22 cellular contexts compared by ENCODE assay signal in the genomic region with DNA sequence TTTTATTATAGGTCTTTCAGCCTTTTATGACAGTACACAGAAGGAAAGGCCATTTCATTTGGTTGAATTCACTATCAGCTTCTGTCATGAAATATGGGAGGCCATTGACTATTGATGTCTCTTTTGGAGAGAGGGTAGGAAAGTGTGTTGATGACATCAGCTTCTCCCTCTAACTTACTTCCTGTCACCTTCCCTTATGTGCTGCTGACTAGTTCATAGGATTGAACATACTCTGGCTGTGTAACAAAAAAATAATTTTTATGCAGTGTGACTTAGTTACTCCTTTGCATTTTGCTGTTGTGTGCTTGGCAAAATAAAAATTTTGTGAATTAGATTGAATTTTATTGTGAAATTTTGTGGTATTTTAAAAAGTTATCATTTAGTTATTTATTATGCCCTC.
"Had no signal": no experiment of that assay in that cellular context is flagged by ENCODE, and none has a peak within 500 bp of the region (broad histone marks: within the 10 kb centered on the region; RNA-seq: fewer than 3 reads in every experiment).

No MANE protein-coding gene starts in this region.

- H3K9me3 Mint-ChIP-seq: neural crest cell had no signal

- ATAC-seq: activated CD8-positive, alpha-beta T cell treated with anti-CD3 and anti-CD28 coated beads, Interleukin-2, amount 10 ng/mL, durations not matched to agents 7 days and 5 days; gastrocnemius medialis; heart left ventricle; left colon; lower lobe of right lung; sciatic nerve had no signal

- H3K36me3 Mint-ChIP-seq: activated naive CD4-positive, alpha-beta T cell treated with anti-CD3 and anti-CD28 coated beads, Interleukin-2, amount 50 U/mL, for 24 hours; immature natural killer cell had no signal

- H3K27ac Mint-ChIP-seq: activated CD4-positive, alpha-beta T cell treated with anti-CD3 and anti-CD28 coated beads, Interleukin-2, amount 10 ng/mL, durations not matched to agents 24 days and 14 days; activated CD8-positive, alpha-beta T cell treated with anti-CD3 and anti-CD28 coated beads, Interleukin-2, amount 10 ng/mL, durations not matched to agents 7 days and 5 days; activated naive CD4-positive, alpha-beta T cell treated with anti-CD3 and anti-CD28 coated beads, Interleukin-2, amount 50 U/mL, for 24 hours; immature natural killer cell had no signal

- H3K4me1 ChIP-seq: adrenal gland, gastrocnemius medialis, heart left ventricle, lower lobe of right lung, stomach, testis, upper lobe of left lung had no signal

- H3K4me3 ChIP-seq: adrenal gland, coronary artery, gastrocnemius medialis, heart left ventricle, lower lobe of right lung, ovary, stomach, testis, upper lobe of left lung had no signal

- H3K9me3 ChIP-seq: adrenal gland, gastrocnemius medialis, lower lobe of right lung, ovary, stomach, testis, upper lobe of left lung had no signal

- H3K27ac ChIP-seq: adrenal gland, coronary artery, gastrocnemius medialis, heart left ventricle, lower lobe of right lung, ovary, stomach, testis, upper lobe of left lung had no signal

- DNase-seq: activated CD4-positive, alpha-beta T cell treated with anti-CD3 and anti-CD28 coated beads, Interleukin-2, amount 10 ng/mL, durations not matched to agents 24 days and 14 days; activated CD4-positive, CD25-positive, alpha-beta regulatory T cell; activated CD8-positive, alpha-beta memory T cell treated with anti-CD3 and anti-CD28 coated beads, Interleukin-2, amount 50 U/mL, for 4 hours; activated CD8-positive, alpha-beta T cell treated with anti-CD3 and anti-CD28 coated beads, Interleukin-2, amount 10 ng/mL, durations not matched to agents 7 days and 5 days; activated effector memory CD4-positive, alpha-beta T cell treated with anti-CD3 and anti-CD28 coated beads, Interleukin-2, amount 50 U/mL, for 16 hours; activated T-cell treated with anti-CD3 and anti-CD28 coated beads, Interleukin-2, amount 50 U/mL, for 48 hours; adrenal gland; central memory CD4-positive, alpha-beta T cell; gastrocnemius medialis; heart left ventricle; immature natural killer cell; left colon; lower lobe of right lung; ovary; stomach; T-helper 2 cell; testis; upper lobe of left lung had no signal

- H3K4me1 Mint-ChIP-seq: activated CD4-positive, alpha-beta T cell treated with anti-CD3 and anti-CD28 coated beads, Interleukin-2, amount 10 ng/mL, durations not matched to agents 24 days and 14 days; activated naive CD4-positive, alpha-beta T cell treated with anti-CD3 and anti-CD28 coated beads, Interleukin-2, amount 50 U/mL, for 24 hours; immature natural killer cell; neural crest cell had no signal

- H3K4me3 Mint-ChIP-seq: activated CD4-positive, alpha-beta T cell treated with anti-CD3 and anti-CD28 coated beads, Interleukin-2, amount 10 ng/mL, durations not matched to agents 24 days and 14 days; activated CD8-positive, alpha-beta T cell treated with anti-CD3 and anti-CD28 coated beads, Interleukin-2, amount 10 ng/mL, durations not matched to agents 7 days and 5 days; activated naive CD4-positive, alpha-beta T cell treated with anti-CD3 and anti-CD28 coated beads, Interleukin-2, amount 50 U/mL, for 24 hours; immature natural killer cell; neural crest cell had no signal
